ENCODE assay signal across 2 cellular contexts in genomic region chr14:20195911-20196310, GRCh38.
TF ChIP-seq lines count a peak whose summit lies in the region.

No MANE protein-coding gene starts in this region.

TF ChIP-seq in HCT116, 20 proteins besides CTCF, POLR2A, EP300 and RAD21:
- TF ChIP-seq ELF1 (IDR thresholded peaks at IDR 0.05; ENCODE audit: borderline replicate concordance, low read depth) (no peak), ZFX (IDR thresholded peaks at IDR 0.05) (no peak), CBX3 (IDR thresholded peaks at IDR 0.05; ENCODE audit: low read depth) (no peak), FOSL1 (IDR thresholded peaks at IDR 0.05; ENCODE audit: low read depth) (no peak), POLR2AphosphoS5 (IDR thresholded peaks at IDR 0.05; ENCODE audit: low read depth, low read length) (no peak), SRF (IDR thresholded peaks at IDR 0.05; ENCODE audit: low read depth) (no peak), REST (IDR thresholded peaks at IDR 0.05; ENCODE audit: low read depth) (no peak), YY1 (IDR thresholded peaks at IDR 0.05; ENCODE audit: extremely low read depth, insufficient replicate concordance, low read depth, low read length) (no peak), ZNF274 (IDR thresholded peaks at IDR 0.05; ENCODE audit: low read depth, low read length) (no peak)
- TF ChIP-seq, protein P1, sequence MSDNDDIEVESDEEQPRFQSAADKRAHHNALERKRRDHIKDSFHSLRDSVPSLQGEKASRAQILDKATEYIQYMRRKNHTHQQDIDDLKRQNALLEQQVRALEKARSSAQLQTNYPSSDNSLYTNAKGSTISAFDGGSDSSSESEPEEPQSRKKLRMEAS (IDR thresholded peaks at IDR 0.05): no peak
- TF ChIP-seq, protein P2, sequence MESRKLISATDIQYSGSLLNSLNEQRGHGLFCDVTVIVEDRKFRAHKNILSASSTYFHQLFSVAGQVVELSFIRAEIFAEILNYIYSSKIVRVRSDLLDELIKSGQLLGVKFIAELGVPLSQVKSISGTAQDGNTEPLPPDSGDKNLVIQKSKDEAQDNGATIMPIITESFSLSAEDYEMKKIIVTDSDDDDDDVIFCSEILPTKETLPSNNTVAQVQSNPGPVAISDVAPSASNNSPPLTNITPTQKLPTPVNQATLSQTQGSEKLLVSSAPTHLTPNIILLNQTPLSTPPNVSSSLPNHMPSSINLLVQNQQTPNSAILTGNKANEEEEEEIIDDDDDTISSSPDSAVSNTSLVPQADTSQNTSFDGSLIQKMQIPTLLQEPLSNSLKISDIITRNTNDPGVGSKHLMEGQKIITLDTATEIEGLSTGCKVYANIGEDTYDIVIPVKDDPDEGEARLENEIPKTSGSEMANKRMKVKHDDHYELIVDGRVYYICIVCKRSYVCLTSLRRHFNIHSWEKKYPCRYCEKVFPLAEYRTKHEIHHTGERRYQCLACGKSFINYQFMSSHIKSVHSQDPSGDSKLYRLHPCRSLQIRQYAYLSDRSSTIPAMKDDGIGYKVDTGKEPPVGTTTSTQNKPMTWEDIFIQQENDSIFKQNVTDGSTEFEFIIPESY (IDR thresholded peaks at IDR 0.05; ENCODE audit: extremely low read depth, insufficient replicate concordance, low read length): no peak
- TF ChIP-seq, protein P3, sequence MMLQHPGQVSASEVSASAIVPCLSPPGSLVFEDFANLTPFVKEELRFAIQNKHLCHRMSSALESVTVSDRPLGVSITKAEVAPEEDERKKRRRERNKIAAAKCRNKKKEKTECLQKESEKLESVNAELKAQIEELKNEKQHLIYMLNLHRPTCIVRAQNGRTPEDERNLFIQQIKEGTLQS (IDR thresholded peaks at IDR 0.05): no peak
TF ChIP-seq in HCT116: peak in this region for 0.

TF ChIP-seq in WTC11, 78 proteins besides CTCF, POLR2A, EP300 and RAD21:
- TF ChIP-seq ZNF263 (CRISPR knock-in tag; IDR thresholded peaks at IDR 0.05; ENCODE audit: low read depth): no peak
- TF ChIP-seq, protein P4, sequence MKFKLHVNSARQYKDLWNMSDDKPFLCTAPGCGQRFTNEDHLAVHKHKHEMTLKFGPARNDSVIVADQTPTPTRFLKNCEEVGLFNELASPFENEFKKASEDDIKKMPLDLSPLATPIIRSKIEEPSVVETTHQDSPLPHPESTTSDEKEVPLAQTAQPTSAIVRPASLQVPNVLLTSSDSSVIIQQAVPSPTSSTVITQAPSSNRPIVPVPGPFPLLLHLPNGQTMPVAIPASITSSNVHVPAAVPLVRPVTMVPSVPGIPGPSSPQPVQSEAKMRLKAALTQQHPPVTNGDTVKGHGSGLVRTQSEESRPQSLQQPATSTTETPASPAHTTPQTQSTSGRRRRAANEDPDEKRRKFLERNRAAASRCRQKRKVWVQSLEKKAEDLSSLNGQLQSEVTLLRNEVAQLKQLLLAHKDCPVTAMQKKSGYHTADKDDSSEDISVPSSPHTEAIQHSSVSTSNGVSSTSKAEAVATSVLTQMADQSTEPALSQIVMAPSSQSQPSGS (CRISPR knock-in tag; IDR thresholded peaks at IDR 0.05; ENCODE audit: borderline replicate concordance, low read depth): no peak
